ENCODE assay signal across 31 cellular contexts in the genomic region with DNA sequence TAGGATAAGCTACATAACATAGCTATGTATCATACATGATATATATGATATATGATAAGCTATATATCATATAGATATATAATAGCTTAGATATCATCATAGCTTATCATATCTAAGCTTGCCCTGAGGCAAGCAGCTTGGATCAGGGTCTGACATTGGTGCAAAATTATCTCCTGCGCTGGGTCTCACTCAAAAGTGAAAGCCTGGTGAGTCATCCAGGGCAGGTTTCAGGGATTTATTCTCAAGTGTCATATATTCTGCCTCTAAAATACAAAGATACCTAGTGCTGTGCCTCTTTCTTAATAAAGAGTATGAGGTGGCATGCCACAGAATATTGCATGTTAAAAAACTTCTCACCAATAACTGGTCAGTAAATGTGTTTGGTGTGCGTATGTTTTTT.
"Had no signal": no experiment of that assay in that cellular context is flagged by ENCODE, and none has a peak within 500 bp of the region (broad histone marks: within the 10 kb centered on the region; RNA-seq: fewer than 3 reads in every experiment).

No MANE protein-coding gene starts in this region.

- H3K4me3 ChIP-seq: adrenal gland, ascending aorta, body of pancreas, breast epithelium, cardiac muscle cell had no signal

- H3K4me1 ChIP-seq: adrenal gland, ascending aorta, body of pancreas, breast epithelium had no signal

- H3K27me3 ChIP-seq: adrenal gland, ascending aorta, body of pancreas, brain microvascular endothelial cell, breast epithelium, cardiac muscle cell had no signal

- ATAC-seq: activated naive CD4-positive, alpha-beta T cell treated with anti-CD3 and anti-CD28 coated beads, Interleukin-2, amount 50 U/mL, for 72 hours; activated naive CD8-positive, alpha-beta T cell treated with anti-CD3 and anti-CD28 coated beads, Interleukin-2, amount 50 U/mL, for 24 hours; activated T-cell treated with anti-CD3 and anti-CD28 coated beads, Interleukin-2, amount 50 U/mL, for 4 hours; activated T-cell treated with anti-CD3 and anti-CD28 coated beads, Interleukin-2, amount 50 U/mL, for 72 hours; activated T-helper 17 cell treated with anti-CD3 and anti-CD28 coated beads, Interleukin-2, amount 50 U/mL, for 72 hours; body of pancreas had no signal

- H3K27ac ChIP-seq: adrenal gland, ascending aorta, body of pancreas, brain microvascular endothelial cell, breast epithelium, cardiac muscle cell had no signal

- H3K9me3 ChIP-seq: adrenal gland, ascending aorta, body of pancreas, breast epithelium had no signal

- H3K36me3 ChIP-seq: adrenal gland, ascending aorta, brain microvascular endothelial cell, cardiac muscle cell had no signal

- DNase-seq: activated effector memory CD4-positive, alpha-beta T cell treated with anti-CD3 and anti-CD28 coated beads, Interleukin-2, amount 50 U/mL, for 16 hours; activated effector memory CD4-positive, alpha-beta T cell treated with Interleukin-2 at 50 U/mL for 16 hours; activated gamma-delta T cell; activated gamma-delta T cell treated with Interleukin-2 at 50 U/mL for 16 hours; activated naive CD4-positive, alpha-beta T cell; activated naive CD4-positive, alpha-beta T cell treated with anti-CD3 and anti-CD28 coated beads for 36 hours; activated naive CD4-positive, alpha-beta T cell treated with anti-CD3 and anti-CD28 coated beads, Interleukin-2, amount 10 ng/mL, durations not matched to agents 7 days and 5 days; activated naive CD4-positive, alpha-beta T cell treated with anti-CD3 and anti-CD28 coated beads, Interleukin-2, amount 50 U/mL, for 16 hours; activated naive CD4-positive, alpha-beta T cell treated with Interleukin-2 at 50 U/mL for 16 hours; activated naive CD8-positive, alpha-beta T cell treated with anti-CD3 and anti-CD28 coated beads for 36 hours; activated naive CD8-positive, alpha-beta T cell treated with anti-CD3 and anti-CD28 coated beads, Interleukin-2, amount 10 ng/mL, durations not matched to agents 7 days and 5 days; activated naive CD8-positive, alpha-beta T cell treated with anti-CD3 and anti-CD28 coated beads, Interleukin-2, amount 50 U/mL, for 24 hours; activated T-cell treated with anti-CD3 and anti-CD28 coated beads, Interleukin-2, amount 50 U/mL, for 1 hour; activated T-cell treated with anti-CD3 and anti-CD28 coated beads, Interleukin-2, amount 50 U/mL, for 24 hours; activated T-cell treated with anti-CD3 and anti-CD28 coated beads, Interleukin-2, amount 50 U/mL, for 4 hours; activated T-cell treated with anti-CD3 and anti-CD28 coated beads, Interleukin-2, amount 50 U/mL, for 48 hours; activated T-cell treated with anti-CD3 and anti-CD28 coated beads, Interleukin-2, amount 50 U/mL, for 72 hours; adrenal gland; amniotic stem cell; amygdala; anterior cingulate cortex; aorta; body of pancreas; brain microvascular endothelial cell; caudate nucleus; cerebellar nuclear complex had no signal
